Comparison of ENCODE assay signal across 12 cellular contexts in genomic region chr9:131399972-131400371, GRCh38. TPM values are rescaled to one million over a fixed set of nuclear protein-coding genes. Genes with fewer than 3 reads are reported as not detected.
A peak's percentile ranks its signal among the peaks of the same experiment; 100 is the strongest.
DNase-seq lines count a peak whose midpoint lies in the region; ATAC-seq, FAIRE-seq and TF ChIP-seq lines count a peak whose summit lies in the region.
"Had no signal": no experiment of that assay in that cellular context is flagged by ENCODE, and none has a peak within 500 bp of the region (broad histone marks: within the 10 kb centered on the region; RNA-seq: fewer than 3 reads in every experiment).

No MANE protein-coding gene starts in this region.

- H3K27me3 ChIP-seq in CD4-positive, CD25-positive, alpha-beta regulatory T cell (ENCODE audit: control insufficient read depth, insufficient read depth, low read length), result no peaks in the 10 kb centered on the region
- H3K27me3 ChIP-seq in IMR-90 (ENCODE audit: control insufficient read depth, insufficient read depth, low read length) (no peaks in the 10 kb centered on the region), GM12878 (replicated peaks in 1 of 2; ENCODE audit: control insufficient read depth in 2 of 2, insufficient read depth in 2 of 2, low read length in 1 of 2) (no peaks in the 10 kb centered on the region)

- no peak overlapping the region for H2BK15ac ChIP-seq in IMR-90 (ENCODE audit: low read depth, low read length)

- H2BK5ac ChIP-seq in IMR-90 (ENCODE audit: low read depth, low read length, poor library complexity, severe bottlenecking), result no peak overlapping the region

- H3K4me1 ChIP-seq in CD4-positive, CD25-positive, alpha-beta regulatory T cell (ENCODE audit: control insufficient read depth, insufficient read depth, low read length, poor library complexity, severe bottlenecking), result peaks cover 93% of the 10 kb centered on the region
- peaks cover 29% of the 10 kb centered on the region for H3K4me1 ChIP-seq in IMR-90 (ENCODE audit: control insufficient read depth, insufficient read depth, low read length)
- peaks cover 43% of the 10 kb centered on the region for H3K4me1 ChIP-seq in GM12878 (ENCODE audit: control insufficient read depth, insufficient read depth, low read length)

- no peak overlapping the region for H3K4ac ChIP-seq in IMR-90 (ENCODE audit: low read depth, low read length)

- H3K4me3 ChIP-seq in CD4-positive, CD25-positive, alpha-beta regulatory T cell (ENCODE audit: low read depth, low read length), result peak overlapping the region; percentile 52
- H3K4me3 ChIP-seq in IMR-90 (ENCODE audit: insufficient read depth, low read depth, low read length) (no peak overlapping the region), GM12878 (no peak overlapping the region)

- H3K23ac ChIP-seq in IMR-90 (ENCODE audit: low read depth, low read length), result peak overlapping the region; percentile 7; the same call in 1 of the 2 replicates

- peaks cover 98% of the 10 kb centered on the region for H4K20me1 ChIP-seq in IMR-90 (ENCODE audit: insufficient read depth, low read length)
- peaks cover 39% of the 10 kb centered on the region for H4K20me1 ChIP-seq in GM12878 (ENCODE audit: control insufficient read depth, insufficient read depth)

- H3K79me2 ChIP-seq in GM12878 (ENCODE audit: control insufficient read depth, insufficient read depth, low read length), result peaks cover 95% of the 10 kb centered on the region

- H4K5ac ChIP-seq in IMR-90 (ENCODE audit: low read depth, low read length), result no peak overlapping the region

- H3K4me2 ChIP-seq in IMR-90 (ENCODE audit: low read depth, low read length), result no peak overlapping the region
- 0 out of 2 replicates have a peak overlapping the region, but pooled peaks have one; percentile 14 for H3K4me2 ChIP-seq in GM12878 (ENCODE audit: control insufficient read depth, insufficient read depth)

- SMC1A ChIA-PET in GM12878 (lab: Charles Lee; ENCODE audit: uncharacterized antibody, unreplicated experiment), result no interaction called here

- intact Hi-C loops in IMR-90 (cut with micrococcal nuclease) (loop anchor here (5.0 kb wide), 1 partner anchor 77 kb away; no protein-coding TSS in a partner anchor), GM12878 (cut with micrococcal nuclease; ENCODE audit: unreplicated experiment) (loop anchor here (10.0 kb wide), 1 partner anchor 335 kb away; no protein-coding TSS in a partner anchor)

- no peak overlapping the region for H2BK120ac ChIP-seq in IMR-90 (ENCODE audit: low read depth, low read length)

- no peak overlapping the region for H3K9ac ChIP-seq in IMR-90 (ENCODE audit: low read depth, low read length)
- H3K9ac ChIP-seq in GM12878 (ENCODE audit: control insufficient read depth, insufficient read depth, low read length), result no peak overlapping the region

- H3K36me3 ChIP-seq in CD4-positive, CD25-positive, alpha-beta regulatory T cell (ENCODE audit: control insufficient read depth, insufficient read depth, low read length), result peaks cover 5% of the 10 kb centered on the region
- H3K36me3 ChIP-seq in IMR-90 (ENCODE audit: control insufficient read depth, insufficient read depth, low read length) (peaks cover 4% of the 10 kb centered on the region), GM12878 (ENCODE audit: control insufficient read depth in 2 of 2, insufficient read depth in 2 of 2, low read length in 1 of 2) (peaks cover 0 to 8% of the 10 kb centered on the region in 2 experiments; a peak in 2 of 4 replicates)

- H3K56ac ChIP-seq in IMR-90 (ENCODE audit: extremely low read depth, insufficient read depth, low read length), result no peak overlapping the region

- H3K27ac Mint-ChIP-seq in CD4-positive, CD25-positive, alpha-beta regulatory T cell, result peak overlapping the region in 2 of 3 donors; percentile 38 to 74
- peak overlapping the region; percentile 83 for H3K27ac Mint-ChIP-seq in nephron progenitor cell

- POLR2A ChIA-PET in IMR-90 (lab: Charles Lee; ENCODE audit: unreplicated experiment) (no interaction called here), GM12878 (lab: Charles Lee) (no interaction called here)

- peaks cover 27% of the 10 kb centered on the region for H3K9me1 ChIP-seq in IMR-90 (ENCODE audit: insufficient read depth, low read length)

- in situ Hi-C loops in IMR-90 (cut with MboI; ENCODE audit: low sequenced_read_pairs) (no loop called here), GM12878 (cut with MboI) (no loop called here)

- no peak overlapping the region for H2BK20ac ChIP-seq in IMR-90 (ENCODE audit: low read depth, low read length)

- TF ChIP-seq CTCF in IMR-90 (conservative IDR thresholded peaks at IDR 0.05; ENCODE audit: low read depth, low read length) (no peak), GM12878 (IDR thresholded peaks at IDR 0.05 in 2 of 3, conservative IDR thresholded peaks at IDR 0.05 in 1 of 3; ENCODE audit: control insufficient read depth in 2 of 3, extremely low read depth in 1 of 3, insufficient read depth in 1 of 3, low read depth in 3 of 3, low read length in 3 of 3) (no peak), nephron progenitor cell (IDR thresholded peaks at IDR 0.05) (no peak)

- no peak for FAIRE-seq in GM12878 (lab: Jason Lieb, UNC)
- FAIRE-seq: colon, GM18507 had no signal

- H2AK5ac ChIP-seq in IMR-90 (ENCODE audit: low read depth, low read length), result no peak overlapping the region

- H3K27me3 Mint-ChIP-seq in CD4-positive, CD25-positive, alpha-beta regulatory T cell, result no peaks in the 10 kb centered on the region
- no peaks in the 10 kb centered on the region for H3K27me3 Mint-ChIP-seq in nephron progenitor cell (ENCODE audit: low read depth, poor library complexity)

- H3K4me3 Mint-ChIP-seq in CD4-positive, CD25-positive, alpha-beta regulatory T cell, result peak overlapping the region in 3 of 4 donors; percentile 62 to 71 (median 67)
- H3K4me3 Mint-ChIP-seq in nephron progenitor cell, result peak overlapping the region; percentile 8

- ATAC-seq in CD4-positive, CD25-positive, alpha-beta regulatory T cell (ENCODE audit: low read depth in 2 of 2), result no peak
- ATAC-seq in IMR-90 (ENCODE audit: low read depth), result no peak
- ATAC-seq in GM12878, result no peak
- ATAC-seq in GM21576 (IDR thresholded peaks at IDR 0.05; ENCODE audit: unreplicated experiment), result no peak

- TF ChIP-seq RAD21 in IMR-90 (IDR thresholded peaks at IDR 0.05; ENCODE audit: low read length), result no peak
- no peak for TF ChIP-seq RAD21 in GM12878 (IDR thresholded peaks at IDR 0.05; ENCODE audit: insufficient read depth, low read depth, low read length)

- no peak for DNase-seq in CD4-positive, CD25-positive, alpha-beta regulatory T cell
- DNase-seq in IMR-90, result no peak
- no peak for DNase-seq in GM12878 (ENCODE audit: low read depth, low spot score)
- DNase-seq in nephron progenitor cell, result no peak
- DNase-seq in NAMALWA (ENCODE audit: low spot score), result no peak
- DNase-seq in A172 (ENCODE audit: low spot score), result no peak
- DNase-seq in NCI-H2171 treated with DMSO at 0.1 percent for 48 hours (lab: John Stamatoyannopoulos, UW), result no peak
- DNase-seq: activated CD4-positive, alpha-beta T cell treated with anti-CD3 and anti-CD28 coated beads for 4 hours; GF-D8 had no signal

- peaks cover 0 to 1% (median 0%) of the 10 kb centered on the region in 7 donors for H3K9me3 Mint-ChIP-seq in CD4-positive, CD25-positive, alpha-beta regulatory T cell
- no peaks in the 10 kb centered on the region for H3K9me3 Mint-ChIP-seq in nephron progenitor cell

- no peak overlapping the region for H3K18ac ChIP-seq in IMR-90 (ENCODE audit: low read depth, low read length)

- peaks cover 0 to 56% of the 10 kb centered on the region in 2 experiments; a peak in 2 of 4 replicates for H3K79me1 ChIP-seq in IMR-90 (ENCODE audit: low read depth in 1 of 2, low read length in 2 of 2)

- H4K91ac ChIP-seq in IMR-90 (ENCODE audit: insufficient read depth, low read depth, low read length), result no peak overlapping the region

- H2AFZ ChIP-seq in IMR-90 (replicated peaks; ENCODE audit: low read length, poor library complexity) (no peak overlapping the region), GM12878 (ENCODE audit: control insufficient read depth, low read depth, low read length) (no peak overlapping the region)

- no TSS peak for BruUV-seq in IMR-90 (replicated peaks; lab: Mats Ljungman, UMichigan)
- no TSS peak for BruUV-seq in GM12878 (replicated peaks; lab: Mats Ljungman, UMichigan)

- peak overlapping the region; percentile 24 for H3K27ac ChIP-seq in CD4-positive, CD25-positive, alpha-beta regulatory T cell (ENCODE audit: insufficient read depth, low read length, poor library complexity, severe bottlenecking)
- H3K27ac ChIP-seq in IMR-90 (ENCODE audit: insufficient read depth, low read length) (no peak overlapping the region), GM12878 (ENCODE audit: control insufficient read depth, insufficient read depth) (no peak overlapping the region)

- dilution Hi-C loops in IMR-90 (cut with HindIII; ENCODE audit: low sequenced_read_pairs, unreplicated experiment), result no loop called here

- TF ChIP-seq POLR2A in IMR-90 (IDR thresholded peaks at IDR 0.05; ENCODE audit: low read depth, low read length) (no peak), GM12878 (IDR thresholded peaks at IDR 0.05; ENCODE audit: low read depth, low read length) (no peak)

- H4K8ac ChIP-seq in IMR-90 (ENCODE audit: low read depth in 2 of 2, low read length in 2 of 2), result no peak overlapping the region

- CTCF ChIA-PET in IMR-90 (lab: Yijun Ruan, JAX), result no interaction called here
- CTCF ChIA-PET in GM12878 (lab: Yijun Ruan, JAX), result interaction anchor here (0.7 kb wide), 1 partner anchor 277 kb away, joined by 3 read pairs; no protein-coding TSS in a partner anchor

- WGBS in IMR-90 (ENCODE audit: extremely low coverage in 2 of 2, insufficient read length in 1 of 2), 2 experiments, result no CpG with 5 or more reads among the region's 7 CpGs
- WGBS in GM12878 (ENCODE audit: insufficient coverage, insufficient replicate concordance, low lambda C conversion rate, missing lambda C conversion rate), result 94% methylated on average over 7 of the region's 7 CpGs

- RAD21 ChIA-PET in GM12878 (lab: Charles Lee; ENCODE audit: unreplicated experiment), result no interaction called here

- H3K9me3 ChIP-seq in CD4-positive, CD25-positive, alpha-beta regulatory T cell (ENCODE audit: control insufficient read depth in 2 of 2, low read length in 2 of 2), result no peaks in the 10 kb centered on the region
- H3K9me3 ChIP-seq in IMR-90 (ENCODE audit: control insufficient read depth, insufficient read depth, low read length), result no peaks in the 10 kb centered on the region
- no peaks in the 10 kb centered on the region for H3K9me3 ChIP-seq in GM12878 (replicated peaks; ENCODE audit: control insufficient read depth, insufficient read depth, low read length)

- TF ChIP-seq EP300 in GM12878 (IDR thresholded peaks at IDR 0.05; ENCODE audit: borderline replicate concordance in 1 of 2, control insufficient read depth in 1 of 2, low read depth in 2 of 2, low read length in 2 of 2), result no peak

- H3K4me1 Mint-ChIP-seq in CD4-positive, CD25-positive, alpha-beta regulatory T cell, result peaks cover 36 to 94% (median 66%) of the 10 kb centered on the region in 4 donors
- H3K4me1 Mint-ChIP-seq in nephron progenitor cell, result peaks cover 90% of the 10 kb centered on the region

- peaks cover 13% of the 10 kb centered on the region for H3K36me3 Mint-ChIP-seq in CD4-positive, CD25-positive, alpha-beta regulatory T cell
- peaks cover 17% of the 10 kb centered on the region for H3K36me3 Mint-ChIP-seq in nephron progenitor cell (ENCODE audit: low read depth)

- H2AK9ac ChIP-seq in IMR-90 (replicated peaks; ENCODE audit: low read depth, low read length, poor library complexity), result no peak overlapping the region

- no peak overlapping the region for H3K14ac ChIP-seq in IMR-90 (replicated peaks; ENCODE audit: low read depth, low read length)

RNA-seq across cellular contexts. Expression of gene PRRC2B, which starts 6.1 kb away (rescaled TPM):
- total RNA-seq in CD4-positive, CD25-positive, alpha-beta regulatory T cell, result 239 TPM
- polyA plus RNA-seq in CD4-positive, CD25-positive, alpha-beta regulatory T cell, result 10 to 100 TPM in 1 of 4 donors, 1 to 10 TPM in 3; 8.1 to 10.3 (median 9.5) TPM
- total RNA-seq in IMR-90 (2012; rRNA removed) (19.4 and 22.2 TPM in 2 replicates), GM12878 (2014; rRNA removed) (27.8 and 32.0 TPM in 2 replicates), GM12878 (2014; rRNA removed; fragmentation: Illumina TruSeq; extraction: Trizol) (21.2 and 21.6 TPM in 2 replicates), GM12878 (2021) (150 and 155 TPM in 2 replicates)
- polyA plus RNA-seq in IMR-90 (2012; rRNA removed) (39.1 and 46.5 TPM in 2 replicates), GM12878 (2011; rRNA removed) (17.9 and 24.9 TPM in 2 replicates), GM12878 (2014; fragmentation: Illumina TruSeq; extraction: Trizol) (48.9 and 66.0 TPM in 2 replicates), GM12878 (2014; fragmentation: Nextera tagmentation; extraction: Ambion mirVana) (1 to 10 TPM in 1 of 2 experiments, under 1 TPM in 1; 0.84 to 2.0 TPM), GM12878 (2014; rRNA removed) (57.6 and 67.4 TPM in 2 replicates), GM12878 (2016; fragmentation: Nextera tagmentation; extraction: Ambion mirVana) (10 to 100 TPM; 28.0 to 29.3 TPM)
- polyA plus RNA-seq in IMR-90 (2012; cell fraction: cytosol; rRNA removed), result 26.8 and 31.7 TPM in 2 replicates
- polyA plus RNA-seq in IMR-90 (2012; cell fraction: nucleus; rRNA removed; ENCODE audit: low replicate concordance), result 111 and 118 TPM in 2 replicates
- 179 and 186 TPM in 2 replicates for total RNA-seq in GM12878 (2013; cell fraction: nucleolus; rRNA removed)
- polyA plus RNA-seq in GM12878 (2011; ENCODE audit: low read depth), result 45.8 TPM
- 21.0 and 25.4 TPM in 2 replicates for polyA plus RNA-seq in GM12878 (2011; cell fraction: cytosol; rRNA removed)
- polyA plus RNA-seq in GM12878 (2011; cell fraction: nucleus; rRNA removed), result 79.4 and 91.6 TPM in 2 replicates
- 53.4 and 80.1 TPM in 2 replicates for polyA plus RNA-seq in GM12878 (2012)
- polyA minus RNA-seq in GM12878 (2011; rRNA and poly(A)+ RNA removed), result 55.0 and 58.4 TPM in 2 replicates
- 24.6 and 29.8 TPM in 2 replicates for polyA minus RNA-seq in GM12878 (2011; cell fraction: cytosol; rRNA and poly(A)+ RNA removed)
- 19.6 and 36.2 TPM in 2 replicates for polyA minus RNA-seq in GM12878 (2011; cell fraction: nucleus; rRNA and poly(A)+ RNA removed)
- total RNA-seq in A172 (2014; rRNA removed; shearing (Covaris generic)), result 26.2 and 49.1 TPM in 2 replicates
